In the genomic region with DNA sequence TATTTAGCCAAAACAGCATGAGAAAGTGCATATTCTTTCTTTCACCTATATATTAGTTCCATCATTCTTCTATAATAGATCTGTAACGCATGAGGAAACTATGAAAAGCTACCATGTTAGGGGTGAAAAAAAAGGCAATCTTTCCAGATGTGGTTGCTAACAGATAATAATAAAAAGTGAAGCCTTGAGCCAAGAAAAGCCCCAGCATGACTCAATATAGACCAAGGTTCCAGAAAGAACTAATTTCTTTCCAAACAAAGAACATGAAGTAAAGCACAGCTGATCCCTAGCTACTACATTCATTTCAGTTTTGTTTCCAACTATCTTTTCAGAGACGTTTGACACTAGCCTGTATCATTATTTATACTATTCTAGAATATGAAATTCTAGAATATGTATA, we compare ENCODE assay signal across 25 cellular contexts. TPM values are rescaled to one million over a fixed set of nuclear protein-coding genes. Genes with fewer than 3 reads are reported as not detected.
DNase-seq lines count a peak whose midpoint lies in the region; ATAC-seq, FAIRE-seq and TF ChIP-seq lines count a peak whose summit lies in the region.
"Had no signal": no experiment of that assay in that cellular context is flagged by ENCODE, and none has a peak within 500 bp of the region (broad histone marks: within the 10 kb centered on the region; RNA-seq: fewer than 3 reads in every experiment).

No MANE protein-coding gene starts in this region.

- peaks cover 9% of the 10 kb centered on the region for H3K9me3 Mint-ChIP-seq in astrocyte (ENCODE audit: unreplicated experiment)

- H2AFZ ChIP-seq in GM23248 (no peak overlapping the region), astrocyte (ENCODE audit: low read depth, low read length) (no peak overlapping the region)
- H2AFZ ChIP-seq: GM23338 had no signal

- DNase-seq in GM23248 = peak; percentile 65
- DNase-seq in astrocyte (ENCODE audit: low read depth) = peak; percentile 38
- DNase-seq in fibroblast of peridontal ligament (ENCODE audit: extremely low read depth) = peak; percentile 61
- no peak for DNase-seq in sciatic nerve (ENCODE audit: low spot score)
- DNase-seq in stimulated activated CD8-positive, alpha-beta memory T cell treated with anti-CD3 and anti-CD28 coated beads, Interleukin-4, amount 100 ng/mL, for 48 hours = no peak
- no peak for DNase-seq in NCI-H1694 (lab: John Stamatoyannopoulos, UW)
- DNase-seq in D721Med (ENCODE audit: insufficient read length, low spot score) = no peak
- no peak for DNase-seq in SHP77 treated with DMSO at 0.1 percent for 48 hours (lab: John Stamatoyannopoulos, UW)
- DNase-seq: BE2C; CD4-positive, CD25-positive, alpha-beta regulatory T cell; COR-L47; DMS153; GF-D8; HCEC 1CT; NCI-H1092 treated with DMSO at 0.1 percent for 48 hours; NCI-H146; NCI-H2081 treated with DMSO at 0.1 percent for 48 hours; NCI-H446 treated with DMSO at 0.1 percent for 48 hours; NCI-H69; NK-92 treated with Interleukin-12 subunit alpha and Interleukin-12 subunit beta, amount 100 ng/mL, for 24 hours; SIG-M5 had no signal

- H3K27ac ChIP-seq in GM23248 = no peak overlapping the region
- no peak overlapping the region for H3K27ac ChIP-seq in astrocyte (ENCODE audit: low read depth, low read length)

- H3K27ac Mint-ChIP-seq in astrocyte (ENCODE audit: unreplicated experiment) = no peak overlapping the region
- H3K27ac Mint-ChIP-seq: CD4-positive, CD25-positive, alpha-beta regulatory T cell; GM23338 had no signal

- 24 to 35% methylated on average over 2 of the region's 2 CpGs for WGBS in GM23248 (ENCODE audit: low coverage in 1 of 2, low lambda C conversion rate in 2 of 2, missing lambda C conversion rate in 2 of 2), 2 experiments

- H3K4me1 Mint-ChIP-seq in astrocyte (ENCODE audit: low read depth, unreplicated experiment) = peaks cover 13% of the 10 kb centered on the region

- intact Hi-C loops in sciatic nerve (cut with DNase I) = no loop called here

- no peaks in the 10 kb centered on the region for H3K27me3 Mint-ChIP-seq in astrocyte (ENCODE audit: low read depth, unreplicated experiment)
- H3K27me3 Mint-ChIP-seq: CD4-positive, CD25-positive, alpha-beta regulatory T cell had no signal

- no peak for TF ChIP-seq CTCF in astrocyte (IDR thresholded peaks at IDR 0.05; ENCODE audit: insufficient read depth, low read depth, low read length)
- no peak for TF ChIP-seq CTCF in D721Med (IDR thresholded peaks at IDR 0.05; ENCODE audit: insufficient read depth, missing control alignments)

- H3F3A ChIP-seq in GM23248 (ENCODE audit: insufficient read depth) = peaks cover 7% of the 10 kb centered on the region; the same call in 1 of the 2 replicates

- H3K4me1 ChIP-seq in GM23248 (ENCODE audit: insufficient read depth) = peaks cover 12% of the 10 kb centered on the region
- H3K4me1 ChIP-seq in astrocyte (ENCODE audit: insufficient read depth, low read length) = no peaks in the 10 kb centered on the region
- H3K4me1 ChIP-seq: BE2C had no signal

- H3K36me3 ChIP-seq in GM23248 (ENCODE audit: low read depth) = no peaks in the 10 kb centered on the region
- H3K36me3 ChIP-seq in astrocyte (ENCODE audit: insufficient read depth, low read length) = no peaks in the 10 kb centered on the region
- H3K36me3 ChIP-seq: BE2C had no signal

- H3K9me2 ChIP-seq in GM23248 (ENCODE audit: insufficient read depth) = no peaks in the 10 kb centered on the region

- H4K20me1 ChIP-seq in GM23248 (ENCODE audit: insufficient read depth) (no peaks in the 10 kb centered on the region), astrocyte (ENCODE audit: insufficient read depth, low read length) (no peaks in the 10 kb centered on the region)

- H3K9me3 ChIP-seq in GM23248 (ENCODE audit: low read depth) = no peaks in the 10 kb centered on the region
- no peaks in the 10 kb centered on the region for H3K9me3 ChIP-seq in astrocyte (ENCODE audit: insufficient read depth, low read depth, low read length)
- H3K9me3 ChIP-seq: BE2C had no signal

- H3K79me2 ChIP-seq in GM23248 (ENCODE audit: insufficient read depth) (no peaks in the 10 kb centered on the region), astrocyte (ENCODE audit: insufficient read depth, low read length) (no peaks in the 10 kb centered on the region)

- H3K4me3 ChIP-seq in GM23248 (no peak overlapping the region), astrocyte (ENCODE audit: insufficient read depth, low read depth, low read length) (no peak overlapping the region)
- H3K4me3 ChIP-seq: GM12878, GM23338 had no signal

- H3K36me3 Mint-ChIP-seq in astrocyte (ENCODE audit: low read depth, unreplicated experiment) = peaks cover 3% of the 10 kb centered on the region
- H3K36me3 Mint-ChIP-seq: CD4-positive, CD25-positive, alpha-beta regulatory T cell had no signal

- ATAC-seq in sciatic nerve = peak; percentile 42
- ATAC-seq: GM12878, GM23338, SK-N-SH treated with all-trans-retinoic acid at 6 μM for 48 hours had no signal

- H3K4me3 Mint-ChIP-seq in astrocyte (ENCODE audit: unreplicated experiment) = no peak overlapping the region
- H3K4me3 Mint-ChIP-seq: CD4-positive, CD25-positive, alpha-beta regulatory T cell; GM23338 had no signal

- H3K27me3 ChIP-seq in GM23248 (replicated peaks; ENCODE audit: insufficient read depth) = no peaks in the 10 kb centered on the region
- H3K27me3 ChIP-seq in astrocyte (ENCODE audit: insufficient read depth, low read length) = no peaks in the 10 kb centered on the region
- H3K27me3 ChIP-seq: BE2C had no signal

- H3K9ac ChIP-seq in GM23248 = no peak overlapping the region
- no peak overlapping the region for H3K9ac ChIP-seq in astrocyte (ENCODE audit: low read length)

- H3K4me2 ChIP-seq in GM23248 (ENCODE audit: unreplicated experiment) = no peak overlapping the region
- no peak overlapping the region for H3K4me2 ChIP-seq in astrocyte (ENCODE audit: low read length)
- H3K4me2 ChIP-seq: GM23338 had no signal

- FAIRE-seq in astrocyte (lab: Jason Lieb, UNC) = no peak
- no peak for FAIRE-seq in D721Med (lab: Jason Lieb, UNC)
- FAIRE-seq: GM12878, GM19239 had no signal

- in situ Hi-C loops in GM23248 (cut with MboI) = no loop called here

RNA-seq across cellular contexts. Expression of a gene that starts 16.4 kb away (rescaled TPM):
- total RNA-seq in GM23248 (2014; rRNA removed; shearing (Covaris generic)) = 17.5 and 22.6 TPM in 2 replicates
- polyA plus RNA-seq in GM23248 (2016; fragmentation: Nextera tagmentation; extraction: Ambion mirVana) = 20.9 and 23.0 TPM in 2 replicates
- total RNA-seq in astrocyte (34.6 and 47.0 TPM in 2 replicates), sciatic nerve (21.2 TPM)

Comparison
In these comparisons a context has a peak if more than half of its experiments do, and no peak if none do; other contexts are left out.
1. DNase-seq: peak in GM23248 (single experiment), astrocyte (single experiment) and fibroblast of peridontal ligament (single experiment); none in sciatic nerve (single experiment), stimulated activated CD8-positive, alpha-beta memory T cell treated with anti-CD3 and anti-CD28 coated beads, Interleukin-4, amount 100 ng/mL, for 48 hours (single experiment), NCI-H1694 (single experiment), D721Med (single experiment) and SHP77 treated with DMSO at 0.1 percent for 48 hours (single experiment).